In the genomic region with DNA sequence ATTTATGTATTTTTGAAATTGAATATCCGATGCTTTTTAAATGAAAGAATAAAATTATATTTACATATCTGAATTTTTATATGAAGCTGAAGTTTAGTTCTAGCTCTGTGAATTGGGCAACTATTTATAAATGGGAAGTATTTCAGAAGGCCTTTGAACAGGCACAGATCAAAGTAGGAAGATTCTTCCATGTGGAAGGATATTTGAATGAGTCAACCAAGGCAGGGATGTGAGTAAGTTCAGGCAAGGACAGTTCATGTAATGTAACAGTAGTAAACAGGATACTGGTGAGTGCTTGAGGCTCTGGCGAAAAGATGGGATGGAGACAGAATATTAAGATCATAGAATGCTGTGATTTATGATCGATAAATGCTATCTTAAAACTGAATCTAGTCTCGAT, we compare ENCODE assay signal across 1 cellular context.
TF ChIP-seq lines count a peak whose summit lies in the region.

No MANE protein-coding gene starts in this region.

TF ChIP-seq in endothelial cell of umbilical vein, 7 proteins besides CTCF, POLR2A, EP300 and RAD21 (continued from another document):
- TF ChIP-seq MYC (IDR thresholded peaks at IDR 0.05; ENCODE audit: low read depth, low read length) (no peak), GATA2 (IDR thresholded peaks at IDR 0.05; ENCODE audit: insufficient read depth, insufficient read length, low read depth, low read length) (peak; percentile 24), POLR2AphosphoS5 (IDR thresholded peaks at IDR 0.05; ENCODE audit: insufficient read depth, low read depth, low read length) (peak; percentile 17), EZH2 (IDR thresholded peaks at IDR 0.05; ENCODE audit: borderline replicate concordance, low read depth, low read length, severe bottlenecking) (no peak), FOS (IDR thresholded peaks at IDR 0.05; ENCODE audit: borderline replicate concordance, insufficient read depth, low read length) (peak; percentile 83)
- TF ChIP-seq, protein P1, sequence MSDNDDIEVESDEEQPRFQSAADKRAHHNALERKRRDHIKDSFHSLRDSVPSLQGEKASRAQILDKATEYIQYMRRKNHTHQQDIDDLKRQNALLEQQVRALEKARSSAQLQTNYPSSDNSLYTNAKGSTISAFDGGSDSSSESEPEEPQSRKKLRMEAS (IDR thresholded peaks at IDR 0.05; ENCODE audit: insufficient read depth, insufficient read length) = no peak
